18 cellular contexts compared by ENCODE assay signal in genomic region chr2:147250652-147251356, GRCh38.
A peak's percentile ranks its signal among the peaks of the same experiment; 100 is the strongest.
DNase-seq lines count a peak whose midpoint lies in the region; ATAC-seq and TF ChIP-seq lines count a peak whose summit lies in the region.
"Had no signal": no experiment of that assay in that cellular context is flagged by ENCODE, and none has a peak within 500 bp of the region (broad histone marks: within the 10 kb centered on the region; RNA-seq: fewer than 3 reads in every experiment).

No MANE protein-coding gene starts in this region.

- no peak for TF ChIP-seq CTCF in heart left ventricle (IDR thresholded peaks at IDR 0.05)

- no peak overlapping the region for H3K27ac ChIP-seq in heart left ventricle
- H3K27ac ChIP-seq: A549, brain microvascular endothelial cell, esophagus squamous epithelium, neutrophil had no signal

- ATAC-seq in GM18502 (IDR thresholded peaks at IDR 0.05; ENCODE audit: poor library complexity, unreplicated experiment): peak; percentile 65
- peak; percentile 70 for ATAC-seq in GM19397 (IDR thresholded peaks at IDR 0.05; ENCODE audit: unreplicated experiment)
- peak; percentile 56 for ATAC-seq in HG02763 (IDR thresholded peaks at IDR 0.05; ENCODE audit: unreplicated experiment)
- peak; percentile 75 for ATAC-seq in HG03378 (IDR thresholded peaks at IDR 0.05; ENCODE audit: unreplicated experiment)
- no peak for ATAC-seq in GM19035 (IDR thresholded peaks at IDR 0.05; ENCODE audit: unreplicated experiment)
- no peak for ATAC-seq in heart left ventricle
- ATAC-seq: A549, sciatic nerve had no signal

- WGBS in heart left ventricle, 4 donors: 83 to 93% (median 91%) methylated on average over 2 of the region's 2 CpGs

- no peak overlapping the region for H3K4me3 ChIP-seq in heart left ventricle
- H3K4me3 ChIP-seq: A549, esophagus squamous epithelium had no signal

- no peak for DNase-seq in activated CD8-positive, alpha-beta memory T cell treated with anti-CD3 and anti-CD28 coated beads, Interleukin-2, amount 50 U/mL, for 48 hours
- no peak for DNase-seq in DMS153 treated with DMSO at 0.1 percent for 48 hours (lab: John Stamatoyannopoulos, UW; ENCODE audit: unreplicated experiment)
- no peak for DNase-seq in heart left ventricle
- DNase-seq: brain microvascular endothelial cell; CD4-positive, alpha-beta T cell; esophagus squamous epithelium; NCI-H1092; SHP77; stimulated activated CD4-positive, alpha-beta T cell treated with anti-CD3 and anti-CD28 coated beads, Interleukin-2, amount 100 ng/mL, for 48 hours; stimulated activated CD8-positive, alpha-beta memory T cell treated with anti-CD3 and anti-CD28 coated beads, Interleukin-4, amount 100 ng/mL, for 48 hours had no signal

- intact Hi-C loops in heart left ventricle (cut with DNase I): no loop called here

- no peaks in the 10 kb centered on the region for H3K9me3 ChIP-seq in heart left ventricle
- H3K9me3 ChIP-seq: A549, esophagus squamous epithelium, neutrophil had no signal

- no peaks in the 10 kb centered on the region for H3K4me1 ChIP-seq in heart left ventricle
- H3K4me1 ChIP-seq: A549 had no signal

- no peak for TF ChIP-seq POLR2A in heart left ventricle (IDR thresholded peaks at IDR 0.05)

- H3K27me3 ChIP-seq in heart left ventricle: no peaks in the 10 kb centered on the region
- H3K27me3 ChIP-seq: brain microvascular endothelial cell, esophagus squamous epithelium, neutrophil had no signal

- no peaks in the 10 kb centered on the region for H3K36me3 ChIP-seq in heart left ventricle
- H3K36me3 ChIP-seq: brain microvascular endothelial cell, esophagus squamous epithelium, neutrophil had no signal

Comparison
In these comparisons a context has a peak if more than half of its experiments do, and no peak if none do; other contexts are left out.
1. ATAC-seq: peak in GM18502 (single experiment), GM19397 (single experiment), HG02763 (single experiment) and HG03378 (single experiment); none in GM19035 (single experiment) and heart left ventricle (0 of 4).